2 cellular contexts compared by ENCODE assay signal in the genomic region with DNA sequence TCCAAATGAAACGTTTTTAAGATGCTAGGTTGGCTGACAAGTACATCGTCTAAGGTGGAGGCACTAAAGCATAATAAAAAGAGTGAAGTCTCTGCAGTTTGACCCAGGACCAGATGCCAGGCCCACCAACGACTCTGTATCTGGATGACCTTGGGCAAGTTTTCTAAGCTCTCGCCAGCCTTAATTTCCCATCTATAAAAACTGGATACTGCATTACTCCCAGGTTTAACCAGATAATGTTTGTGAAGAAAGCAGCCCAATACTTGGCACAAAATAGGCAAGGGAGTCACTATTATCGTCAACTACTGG.
TF ChIP-seq lines count a peak whose summit lies in the region.

No MANE protein-coding gene starts in this region.

TF ChIP-seq in A549, 52 proteins besides CTCF, POLR2A, EP300 and RAD21 (continued from another document):
- TF ChIP-seq ATOH8 (CRISPR knock-in tag; IDR thresholded peaks at IDR 0.05; ENCODE audit: low read depth) (no peak), MAZ (IDR thresholded peaks at IDR 0.05; ENCODE audit: borderline replicate concordance, low read depth, low read length) (no peak), CEBPB (IDR thresholded peaks at IDR 0.05) (no peak), HMGXB4 (CRISPR knock-in tag; IDR thresholded peaks at IDR 0.05; ENCODE audit: borderline replicate concordance) (no peak), TP53 (CRISPR knock-in tag; IDR thresholded peaks at IDR 0.05) (no peak), EHMT2 (IDR thresholded peaks at IDR 0.05; ENCODE audit: low read depth) (no peak), JUNB (IDR thresholded peaks at IDR 0.05) (no peak), HDAC2 (IDR thresholded peaks at IDR 0.05) (no peak), RFX5 (IDR thresholded peaks at IDR 0.05) (no peak), ZNF302 (CRISPR knock-in tag; IDR thresholded peaks at IDR 0.05) (no peak), NFE2L2 (conservative IDR thresholded peaks at IDR 0.05; ENCODE audit: low read length) (no peak)
- TF ChIP-seq, protein P1, sequence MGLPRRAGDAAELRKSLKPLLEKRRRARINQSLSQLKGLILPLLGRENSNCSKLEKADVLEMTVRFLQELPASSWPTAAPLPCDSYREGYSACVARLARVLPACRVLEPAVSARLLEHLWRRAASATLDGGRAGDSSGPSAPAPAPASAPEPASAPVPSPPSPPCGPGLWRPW (IDR thresholded peaks at IDR 0.05), result no peak

TF ChIP-seq in IMR-90, 13 proteins besides CTCF, POLR2A, EP300 and RAD21 (continued from another document):
- TF ChIP-seq ELK1 (IDR thresholded peaks at IDR 0.05; ENCODE audit: borderline replicate concordance, low read depth, low read length) (no peak), MAFK (IDR thresholded peaks at IDR 0.05; ENCODE audit: low read depth, low read length) (no peak), NFE2L2 (IDR thresholded peaks at IDR 0.05; ENCODE audit: low read depth, low read length) (no peak), RFX5 (IDR thresholded peaks at IDR 0.05; ENCODE audit: low read depth, low read length) (no peak), FOS (IDR thresholded peaks at IDR 0.05; ENCODE audit: low read depth, low read length) (no peak), MXI1 (IDR thresholded peaks at IDR 0.05; ENCODE audit: borderline replicate concordance, low read depth, low read length) (no peak), CEBPB (IDR thresholded peaks at IDR 0.05; ENCODE audit: low read depth, low read length) (no peak)
- TF ChIP-seq, protein P2, sequence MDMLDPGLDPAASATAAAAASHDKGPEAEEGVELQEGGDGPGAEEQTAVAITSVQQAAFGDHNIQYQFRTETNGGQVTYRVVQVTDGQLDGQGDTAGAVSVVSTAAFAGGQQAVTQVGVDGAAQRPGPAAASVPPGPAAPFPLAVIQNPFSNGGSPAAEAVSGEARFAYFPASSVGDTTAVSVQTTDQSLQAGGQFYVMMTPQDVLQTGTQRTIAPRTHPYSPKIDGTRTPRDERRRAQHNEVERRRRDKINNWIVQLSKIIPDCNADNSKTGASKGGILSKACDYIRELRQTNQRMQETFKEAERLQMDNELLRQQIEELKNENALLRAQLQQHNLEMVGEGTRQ (IDR thresholded peaks at IDR 0.05; ENCODE audit: low read depth, low read length), result no peak
